Comparison of ENCODE assay signal across 21 cellular contexts in genomic region chr4:144280688-144281087, GRCh38.
DNase-seq lines count a peak whose midpoint lies in the region; ATAC-seq, FAIRE-seq and TF ChIP-seq lines count a peak whose summit lies in the region.
"Had no signal": no experiment of that assay in that cellular context is flagged by ENCODE, and none has a peak within 500 bp of the region (broad histone marks: within the 10 kb centered on the region; RNA-seq: fewer than 3 reads in every experiment).

No MANE protein-coding gene starts in this region.

- H3K27me3 ChIP-seq in Karpas-422 (ENCODE audit: low read length) (no peaks in the 10 kb centered on the region), bronchial epithelial cell (ENCODE audit: control insufficient read depth, insufficient read depth, low read length) (no peaks in the 10 kb centered on the region), foreskin keratinocyte (no peaks in the 10 kb centered on the region), smooth muscle cell (ENCODE audit: low read depth) (no peaks in the 10 kb centered on the region)
- H3K27me3 ChIP-seq: BE2C, BLaER1 had no signal

- peak; percentile 2 for DNase-seq in Karpas-422
- peak; percentile 85 for DNase-seq in bronchial epithelial cell (ENCODE audit: low read depth)
- peak in 1 of 2 donors; percentile 53 for DNase-seq in foreskin keratinocyte
- DNase-seq in DMS114 treated with DMSO at 0.1 percent for 48 hours (lab: John Stamatoyannopoulos, UW; ENCODE audit: unreplicated experiment), result no peak
- no peak for DNase-seq in smooth muscle cell (lab: John Stamatoyannopoulos, UW; ENCODE audit: unreplicated experiment)
- DNase-seq: 8988T; ACHN; BE2C; C1 segment of cervical spinal cord; CD4-positive, alpha-beta memory T cell; CD4-positive, CD25-positive, alpha-beta regulatory T cell; CD8-positive, alpha-beta memory T cell; COR-L47; DMS 273 treated with DMSO at 0.1 percent for 48 hours; DMS79 treated with DMSO at 0.1 percent for 48 hours; GF-D8 had no signal

- H3K4me1 ChIP-seq in Karpas-422 (ENCODE audit: low read length) (no peaks in the 10 kb centered on the region), foreskin keratinocyte (no peaks in the 10 kb centered on the region), smooth muscle cell (ENCODE audit: low read depth) (no peaks in the 10 kb centered on the region)
- H3K4me1 ChIP-seq: BE2C, BLaER1 had no signal

- H3K27ac ChIP-seq in Karpas-422 (ENCODE audit: low read length) (no peak overlapping the region), foreskin keratinocyte (no peak overlapping the region), smooth muscle cell (ENCODE audit: low read depth) (no peak overlapping the region)
- H3K27ac ChIP-seq: BLaER1 had no signal

- H3K9ac ChIP-seq in Karpas-422 (ENCODE audit: low read length) (no peak overlapping the region), smooth muscle cell (ENCODE audit: low read depth) (no peak overlapping the region)
- H3K9ac ChIP-seq: BLaER1 had no signal

- no peak overlapping the region for H2AFZ ChIP-seq in Karpas-422 (ENCODE audit: low read length)
- no peak overlapping the region for H2AFZ ChIP-seq in smooth muscle cell (ENCODE audit: low read depth)

- peak; percentile 42 for ATAC-seq in foreskin keratinocyte

- H3K36me3 ChIP-seq in Karpas-422 (ENCODE audit: insufficient read depth, low read length) (no peaks in the 10 kb centered on the region), bronchial epithelial cell (ENCODE audit: control insufficient read depth, insufficient read depth, low read length) (no peaks in the 10 kb centered on the region), smooth muscle cell (ENCODE audit: low read depth) (no peaks in the 10 kb centered on the region)
- H3K36me3 ChIP-seq: BE2C, BLaER1 had no signal

- H3K79me2 ChIP-seq in Karpas-422 (ENCODE audit: low read length), result no peaks in the 10 kb centered on the region
- H3K79me2 ChIP-seq in smooth muscle cell (ENCODE audit: low read depth), result no peaks in the 10 kb centered on the region

- no peak for FAIRE-seq in bronchial epithelial cell (lab: Jason Lieb, UNC)
- FAIRE-seq: A204.1, G401.6, GM12891, GM19239 had no signal

- no peaks in the 10 kb centered on the region for H3F3A ChIP-seq in smooth muscle cell (ENCODE audit: low read depth)

- H3K4me2 ChIP-seq in Karpas-422 (ENCODE audit: low read depth, low read length, poor library complexity, severe bottlenecking), result no peak overlapping the region
- no peak overlapping the region for H3K4me2 ChIP-seq in smooth muscle cell
- H3K4me2 ChIP-seq: BLaER1 had no signal

- H3K9me3 ChIP-seq in Karpas-422 (ENCODE audit: low read length) (no peaks in the 10 kb centered on the region), smooth muscle cell (replicated peaks; ENCODE audit: low read depth) (no peaks in the 10 kb centered on the region)
- H3K9me3 ChIP-seq: BE2C, BLaER1 had no signal

- TF ChIP-seq CTCF in bronchial epithelial cell (IDR thresholded peaks at IDR 0.05; ENCODE audit: insufficient read depth, low read length, severe bottlenecking) (no peak), foreskin keratinocyte (conservative IDR thresholded peaks at IDR 0.05) (no peak), smooth muscle cell (IDR thresholded peaks at IDR 0.05; ENCODE audit: borderline replicate concordance, insufficient read depth, poor library complexity, severe bottlenecking) (no peak)

- no peaks in the 10 kb centered on the region for H4K20me1 ChIP-seq in Karpas-422 (ENCODE audit: insufficient read depth, low read depth, low read length)
- H4K20me1 ChIP-seq in smooth muscle cell (ENCODE audit: low read depth), result no peaks in the 10 kb centered on the region
- H4K20me1 ChIP-seq: BLaER1 had no signal

- H3K9me2 ChIP-seq in Karpas-422 (replicated peaks; ENCODE audit: insufficient read depth, low read length), result no peaks in the 10 kb centered on the region; the same call in 1 of the 2 replicates

- H3K4me3 ChIP-seq in Karpas-422 (ENCODE audit: low read length) (no peak overlapping the region), bronchial epithelial cell (ENCODE audit: low read depth, low read length) (no peak overlapping the region), smooth muscle cell (no peak overlapping the region)
- H3K4me3 ChIP-seq: BLaER1 had no signal

Comparison
In these comparisons a context has a peak if more than half of its experiments do, and no peak if none do; other contexts are left out.
1. DNase-seq: peak in Karpas-422 (single experiment) and bronchial epithelial cell (single experiment); none in DMS114 treated with DMSO at 0.1 percent for 48 hours (single experiment) and smooth muscle cell (single experiment).